In the genomic region with DNA sequence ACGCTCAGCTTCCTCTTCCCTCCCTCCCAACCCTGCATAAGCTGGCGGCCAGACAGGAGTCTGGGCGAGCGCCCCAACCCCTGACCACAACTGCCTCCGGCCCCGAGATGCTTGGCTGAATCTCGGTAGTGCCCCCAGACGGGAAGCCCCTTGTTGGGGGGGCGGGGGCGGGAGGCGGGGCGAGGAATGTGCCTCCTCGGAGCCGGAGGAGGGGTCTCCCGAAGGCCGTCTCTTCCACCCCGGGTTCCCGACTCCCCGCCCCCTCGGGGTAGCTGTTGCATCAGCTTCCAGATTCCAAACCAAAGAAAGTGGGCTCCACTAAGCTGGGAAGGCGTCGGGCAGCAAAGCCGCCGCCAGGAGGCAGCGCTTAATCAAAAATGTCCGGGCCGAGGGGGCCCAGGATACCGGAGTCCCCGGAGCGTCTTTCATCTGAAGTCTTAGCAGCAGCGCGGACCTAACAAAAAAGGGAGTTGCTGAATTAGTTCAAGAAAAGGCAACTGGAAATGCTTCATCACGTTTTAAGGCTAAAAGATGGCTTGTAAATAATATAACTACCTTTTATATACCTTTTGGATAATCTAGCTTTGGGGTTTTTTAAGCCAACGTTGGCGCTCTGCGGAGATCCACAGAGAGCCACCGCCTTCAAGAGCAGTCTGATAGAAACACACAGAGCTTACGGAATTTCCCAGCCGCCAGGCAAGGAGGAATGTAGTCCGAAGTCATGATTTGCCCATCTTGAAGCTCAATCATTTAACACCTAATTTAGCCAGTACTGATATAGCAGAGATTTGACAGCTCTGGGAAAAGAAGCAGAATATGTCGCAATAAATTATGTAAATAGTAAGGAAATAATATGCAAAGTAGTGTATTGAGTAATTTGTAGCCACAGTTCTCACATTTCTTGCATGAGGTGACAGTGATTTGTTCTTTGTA, we compare ENCODE assay signal across 8 cellular contexts. TPM values are rescaled to one million over a fixed set of nuclear protein-coding genes. Genes with fewer than 3 reads are reported as not detected.
DNase-seq lines count a peak whose midpoint lies in the region; ATAC-seq and TF ChIP-seq lines count a peak whose summit lies in the region.

No MANE protein-coding gene starts in this region.

- ATAC-seq in HG02885 (IDR thresholded peaks at IDR 0.05; ENCODE audit: poor library complexity, unreplicated experiment): peak; percentile 61

- H3K36me3 ChIP-seq in ovary: no peaks in the 10 kb centered on the region
- no peaks in the 10 kb centered on the region for H3K36me3 ChIP-seq in thyroid gland

- peak; percentile 76 to 84 (median 80) for TF ChIP-seq CTCF in ovary (IDR thresholded peaks at IDR 0.05)
- TF ChIP-seq CTCF in thyroid gland (IDR thresholded peaks at IDR 0.05): peak; percentile 48 to 84 (median 74)

- TF ChIP-seq POLR2A in ovary (IDR thresholded peaks at IDR 0.05): no peak
- peak in 1 of 2 donors; percentile 17 for TF ChIP-seq POLR2A in thyroid gland (IDR thresholded peaks at IDR 0.05)

- H3K4me1 ChIP-seq in ovary (ENCODE audit: insufficient read depth) (peaks cover 4% of the 10 kb centered on the region), thyroid gland (peaks cover 27 to 43% of the 10 kb centered on the region in 2 donors)

- DNase-seq in NCI-H146 (lab: John Stamatoyannopoulos, UW) (peak; percentile 40), NCI-H146 treated with DMSO at 0.1 percent for 48 hours (lab: John Stamatoyannopoulos, UW; ENCODE audit: unreplicated experiment) (no peak), RPMI8226 (peak; percentile 68), glomerular visceral epithelial cell (ENCODE audit: extremely low spot score) (peak; percentile 96), ovary (peak; percentile 78 to 88 (median 84)), thyroid gland (peak; percentile 69 to 73)
- peak; percentile 67 for DNase-seq in activated naive CD4-positive, alpha-beta T cell treated with Interleukin-2 at 50 U/mL for 16 hours

- WGBS in ovary, 3 donors: 1 to 2% (median 1%) methylated on average over 41 of the region's 41 CpGs
- 2 to 4% methylated on average over 28 to 29 of the region's 41 CpGs for WGBS in thyroid gland, 2 donors

- intact Hi-C loops in ovary (cut with DNase I): loop anchor here in 3 of 4 donors (2.0 to 10.0 kb wide), 3 partner anchors 30 to 248 kb away; no protein-coding TSS in a partner anchor
- intact Hi-C loops in thyroid gland (cut with DNase I): loop anchor here (2.0 to 10.0 kb wide), 2 partner anchors 30 to 48 kb away; no protein-coding TSS in a partner anchor

- no peak for TF ChIP-seq EP300 in ovary (IDR thresholded peaks at IDR 0.05)

- H3K27me3 ChIP-seq in ovary (no peaks in the 10 kb centered on the region), thyroid gland (no peaks in the 10 kb centered on the region)

- no peaks in the 10 kb centered on the region for H3K9me3 ChIP-seq in ovary
- no peaks in the 10 kb centered on the region for H3K9me3 ChIP-seq in thyroid gland

- H3K27ac ChIP-seq in ovary: peak overlapping the region in 1 of 2 donors; percentile 25
- H3K27ac ChIP-seq in thyroid gland: peak overlapping the region; percentile 48 to 83 (median 69)

- H3K4me3 ChIP-seq in ovary (peak overlapping the region; percentile 50), thyroid gland (replicated peaks in 1 of 3) (peak overlapping the region in 1 of 3 donors; percentile 21)

RNA-seq across cellular contexts. Expression of gene MRPL52, which starts 6.8 kb away (rescaled TPM):
- total RNA-seq in ovary: 10 to 100 TPM; 29.0 to 78.3 (median 54.1) TPM
- polyA plus RNA-seq in ovary: 10 to 100 TPM; 32.9 to 45.3 TPM
- 100 to 1,000 TPM in 2 of 4 donors, 10 to 100 TPM in 2; 43.7 to 166 (median 76.3) TPM for total RNA-seq in thyroid gland

RNA-seq across cellular contexts. Expression of gene SLC7A7, which starts 7.7 kb away (rescaled TPM):
- total RNA-seq in ovary: 10 to 100 TPM in 1 of 7 donors, 1 to 10 TPM in 5, under 1 TPM in 1; 0.91 to 25.0 (median 5.1) TPM
- polyA plus RNA-seq in ovary: 10 to 100 TPM in 1 of 2 donors, 1 to 10 TPM in 1; 3.2 to 23.2 TPM
- 10 to 100 TPM in 3 of 4 donors, 1 to 10 TPM in 1; 8.4 to 15.1 (median 13.7) TPM for total RNA-seq in thyroid gland

RNA-seq across cellular contexts. Expression of gene MMP14, which starts 13.5 kb away (rescaled TPM):
- total RNA-seq in ovary (100 to 1,000 TPM in 4 of 7 donors, 10 to 100 TPM in 3; 70.0 to 267 (median 174) TPM), thyroid gland (100 to 1,000 TPM in 1 of 4 donors, 10 to 100 TPM in 3; 59.7 to 119 (median 88.5) TPM)
- 100 to 1,000 TPM in 1 of 2 donors, 10 to 100 TPM in 1; 90.2 to 156 TPM for polyA plus RNA-seq in ovary

RNA-seq across cellular contexts. Expression of gene LRP10, which starts 48.7 kb away (rescaled TPM):
- total RNA-seq in ovary (100 to 1,000 TPM in 4 of 7 donors, 10 to 100 TPM in 3; 56.9 to 122 (median 105) TPM), thyroid gland (100 to 1,000 TPM; 107 to 143 (median 121) TPM)
- polyA plus RNA-seq in ovary: 10 to 100 TPM; 32.4 to 71.6 TPM

RNA-seq across cellular contexts. Expression of gene OXA1L, which starts 56.4 kb away (rescaled TPM):
- 10 to 100 TPM; 52.7 to 99.3 (median 83.8) TPM for total RNA-seq in ovary
- 100 to 1,000 TPM in 1 of 2 donors, 10 to 100 TPM in 1; 96.9 to 199 TPM for polyA plus RNA-seq in ovary
- 100 to 1,000 TPM; 104 to 131 (median 117) TPM for total RNA-seq in thyroid gland
